11 cellular contexts compared by ENCODE assay signal in the genomic region with DNA sequence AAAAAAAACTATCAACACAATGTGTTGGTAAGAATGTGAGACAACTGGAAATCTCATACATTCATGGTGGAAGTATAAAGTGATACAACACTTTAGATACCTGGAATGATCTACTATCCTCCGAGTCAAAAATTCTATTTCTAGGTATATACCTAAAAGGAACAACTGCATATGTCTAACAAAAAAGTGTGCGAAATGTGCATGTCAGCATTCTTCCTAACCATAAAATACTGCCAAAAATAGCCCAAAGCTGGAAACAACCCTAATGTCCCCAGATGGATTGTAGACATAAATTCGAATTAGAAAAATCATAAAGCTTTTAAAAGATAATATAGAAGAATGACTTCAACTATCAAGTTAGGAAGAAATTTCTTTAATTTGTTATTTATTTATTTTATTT. TPM values are rescaled to one million over a fixed set of nuclear protein-coding genes. Genes with fewer than 3 reads are reported as not detected.
"Had no signal": no experiment of that assay in that cellular context is flagged by ENCODE, and none has a peak within 500 bp of the region (broad histone marks: within the 10 kb centered on the region; RNA-seq: fewer than 3 reads in every experiment).

No MANE protein-coding gene starts in this region.

- H3K4me3 ChIP-seq: GM23338, HAP-1 had no signal

- H3K27ac ChIP-seq: KMS-11 had no signal

- ATAC-seq: GM23338, HCT116 had no signal

- FAIRE-seq: H1, HTR-8/SVneo had no signal

- DNase-seq: H7, HFFc6, Karpas-422, KBM-7 had no signal

- H3K4me2 ChIP-seq: GM23338, KMS-11 had no signal

- H2AFZ ChIP-seq: GM23338 had no signal

- H3K4me1 ChIP-seq: HAP-1 had no signal

- H3K9ac ChIP-seq: KMS-11 had no signal

- H3K36me3 ChIP-seq: HAP-1 had no signal

RNA-seq across cellular contexts. Expression of a gene that starts 51.2 kb away (rescaled TPM):
- total RNA-seq: HFFc6, HT-29 had no signal
